ENCODE assay signal across 1 cellular context in genomic region chr4:75673027-75673958, GRCh38.
TF ChIP-seq lines count a peak whose summit lies in the region.

G3BP2 (minus strand) TSS chr4:75673411; CDS start chr4:75662025, 11,386 bp downstream.

TF ChIP-seq in SK-N-SH, 30 proteins besides CTCF, POLR2A, EP300 and RAD21 (continued from another document):
- peak; percentile 88 for TF ChIP-seq MXI1 (IDR thresholded peaks at IDR 0.05; ENCODE audit: low read depth, low read length)
- peak; percentile 62; the same call in 1 of the 2 replicates for TF ChIP-seq RFX5 (IDR thresholded peaks at IDR 0.05; ENCODE audit: low read length)
- TF ChIP-seq EZH2phosphoT487 (IDR thresholded peaks at IDR 0.05; ENCODE audit: borderline replicate concordance, low read depth): no peak
- no peak for TF ChIP-seq MEF2A (IDR thresholded peaks at IDR 0.05; ENCODE audit: borderline replicate concordance, low read depth)
- TF ChIP-seq, protein P1, sequence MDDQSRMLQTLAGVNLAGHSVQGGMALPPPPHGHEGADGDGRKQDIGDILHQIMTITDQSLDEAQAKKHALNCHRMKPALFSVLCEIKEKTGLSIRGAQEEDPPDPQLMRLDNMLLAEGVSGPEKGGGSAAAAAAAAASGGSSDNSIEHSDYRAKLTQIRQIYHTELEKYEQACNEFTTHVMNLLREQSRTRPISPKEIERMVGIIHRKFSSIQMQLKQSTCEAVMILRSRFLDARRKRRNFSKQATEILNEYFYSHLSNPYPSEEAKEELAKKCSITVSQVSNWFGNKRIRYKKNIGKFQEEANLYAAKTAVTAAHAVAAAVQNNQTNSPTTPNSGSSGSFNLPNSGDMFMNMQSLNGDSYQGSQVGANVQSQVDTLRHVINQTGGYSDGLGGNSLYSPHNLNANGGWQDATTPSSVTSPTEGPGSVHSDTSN (IDR thresholded peaks at IDR 0.05): no peak
- TF ChIP-seq NRF1 (IDR thresholded peaks at IDR 0.05; ENCODE audit: low read depth, low read length): peak; percentile 83
- no peak for TF ChIP-seq TEAD4 (IDR thresholded peaks at IDR 0.05; ENCODE audit: borderline replicate concordance, insufficient read depth)
- TF ChIP-seq FOXM1 (IDR thresholded peaks at IDR 0.05; ENCODE audit: low read depth): no peak
- peak; percentile 13; the same call in 1 of the 2 replicates for TF ChIP-seq IRF3 (IDR thresholded peaks at IDR 0.05; ENCODE audit: low read depth, low read length)
- TF ChIP-seq FOSL2 (IDR thresholded peaks at IDR 0.05; ENCODE audit: borderline replicate concordance, low read depth): no peak
- peak; percentile 75 for TF ChIP-seq MAX (IDR thresholded peaks at IDR 0.05; ENCODE audit: low read depth)
- no peak for TF ChIP-seq TCF12 (IDR thresholded peaks at IDR 0.05)
- TF ChIP-seq YY1 (IDR thresholded peaks at IDR 0.05; ENCODE audit: low read depth): no peak
- peak; percentile 5; the same call in 1 of the 2 replicates for TF ChIP-seq RCOR1 (IDR thresholded peaks at IDR 0.05; ENCODE audit: low read length)
